8 cellular contexts compared by ENCODE assay signal in genomic region chr1:108643492-108644333, GRCh38. TPM values are rescaled to one million over a fixed set of nuclear protein-coding genes. Genes with fewer than 3 reads are reported as not detected.
DNase-seq lines count a peak whose midpoint lies in the region; ATAC-seq, FAIRE-seq and TF ChIP-seq lines count a peak whose summit lies in the region.

No MANE protein-coding gene starts in this region.

- DNase-seq in Right ventricle myocardium inferior (ENCODE audit: missing footprints): no peak
- no peak for DNase-seq in cardiac septum (ENCODE audit: low spot score)
- DNase-seq in HTR-8/SVneo (ENCODE audit: insufficient read length, low spot score): peak; percentile 33
- DNase-seq in NOMO-1 treated with DMSO at 0.1 percent for 48 hours (lab: John Stamatoyannopoulos, UW; ENCODE audit: unreplicated experiment): peak; percentile 82
- DNase-seq in activated naive CD4-positive, alpha-beta T cell treated with Interleukin-2 at 50 U/mL for 16 hours: peak; percentile 45
- DNase-seq in glomerular visceral epithelial cell (ENCODE audit: extremely low spot score): peak; percentile 54
- DNase-seq in psoas muscle: no peak

- TF ChIP-seq CTCF in psoas muscle (IDR thresholded peaks at IDR 0.05): peak; percentile 66

- H3K9me3 ChIP-seq in psoas muscle: no peaks in the 10 kb centered on the region

- WGBS in psoas muscle, 3 donors: 35 to 38% (median 35%) methylated on average over 3 of the region's 3 CpGs

- H3K4me3 ChIP-seq in psoas muscle: no peak overlapping the region

- no peaks in the 10 kb centered on the region for H3K27me3 ChIP-seq in psoas muscle (ENCODE audit: insufficient read depth in 3 of 3, low read length in 2 of 3)

- no peaks in the 10 kb centered on the region for H3K4me1 ChIP-seq in psoas muscle

- H3K36me3 ChIP-seq in psoas muscle (ENCODE audit: insufficient read depth in 1 of 2, low read depth in 1 of 2): no peaks in the 10 kb centered on the region

- no peak overlapping the region for H3K27ac ChIP-seq in psoas muscle

- no peak for FAIRE-seq in HTR-8/SVneo (lab: Jason Lieb, UNC)

- ATAC-seq in Right ventricle myocardium inferior (peak; percentile 63), psoas muscle (peak in 2 of 4 donors; percentile 65 to 77), HG02763 (IDR thresholded peaks at IDR 0.05; ENCODE audit: unreplicated experiment) (no peak)

- intact Hi-C loops in Right ventricle myocardium inferior (cut with DNase I): loop anchor here (1.0 kb wide), 2 partner anchors 83 to 131 kb away; partner anchors contain the start of gene EEIG2
- intact Hi-C loops in cardiac septum (cut with DNase I): loop anchor here (1.0 kb wide), 1 partner anchor 131 kb away; no protein-coding TSS in a partner anchor
- intact Hi-C loops in psoas muscle (cut with DNase I): loop anchor here (2.0 to 5.0 kb wide), 2 partner anchors 126 to 131 kb away; no protein-coding TSS in a partner anchor

RNA-seq across cellular contexts. Expression of gene HENMT1, which starts 17.2 kb away (rescaled TPM):
- total RNA-seq in Right ventricle myocardium inferior (1.1 TPM), cardiac septum (1.1 TPM), psoas muscle (1 to 10 TPM; 1.4 to 1.8 (median 1.6) TPM)
- 1 to 10 TPM; 1.2 to 4.1 (median 3.6) TPM for polyA plus RNA-seq in psoas muscle

RNA-seq across cellular contexts. Expression of gene PRPF38B, which starts 48.4 kb away (rescaled TPM):
- total RNA-seq in Right ventricle myocardium inferior: 16.9 TPM
- total RNA-seq in cardiac septum: 16.4 TPM
- total RNA-seq in psoas muscle: 10 to 100 TPM; 13.3 to 19.6 (median 16.5) TPM
- polyA plus RNA-seq in psoas muscle: 10 to 100 TPM; 14.2 to 28.9 (median 19.2) TPM

Comparison
In these comparisons a context has a peak if more than half of its experiments do, and no peak if none do; other contexts are left out.
1. DNase-seq: peak in HTR-8/SVneo (single experiment), NOMO-1 treated with DMSO at 0.1 percent for 48 hours (single experiment), activated naive CD4-positive, alpha-beta T cell treated with Interleukin-2 at 50 U/mL for 16 hours (single experiment) and glomerular visceral epithelial cell (single experiment); none in Right ventricle myocardium inferior (single experiment), cardiac septum (single experiment) and psoas muscle (0 of 2).